ENCODE assay signal across 1 cellular context in the genomic region with DNA sequence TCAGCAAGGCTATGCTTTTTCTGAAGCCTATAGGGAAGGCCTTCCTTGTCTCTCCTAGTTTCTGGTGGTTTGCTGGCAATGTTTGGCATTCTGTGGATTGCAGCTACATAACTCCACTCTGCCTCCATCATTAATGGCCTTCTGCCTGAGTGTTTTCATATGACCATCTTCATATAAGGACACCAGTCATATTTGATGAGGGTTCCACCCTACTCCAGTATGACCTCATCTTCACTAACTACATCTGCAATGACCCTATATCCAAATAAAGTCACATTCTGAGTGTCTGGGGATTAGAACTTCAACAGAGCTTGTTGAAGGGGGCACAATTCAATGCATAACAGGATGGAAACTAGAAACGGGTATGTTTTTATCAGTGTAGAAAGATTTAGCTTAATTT.
TF ChIP-seq lines count a peak whose summit lies in the region.

No MANE protein-coding gene starts in this region.

TF ChIP-seq in HEK293, 187 proteins besides CTCF, POLR2A, EP300 and RAD21 (continued from another document):
- TF ChIP-seq, protein P1, sequence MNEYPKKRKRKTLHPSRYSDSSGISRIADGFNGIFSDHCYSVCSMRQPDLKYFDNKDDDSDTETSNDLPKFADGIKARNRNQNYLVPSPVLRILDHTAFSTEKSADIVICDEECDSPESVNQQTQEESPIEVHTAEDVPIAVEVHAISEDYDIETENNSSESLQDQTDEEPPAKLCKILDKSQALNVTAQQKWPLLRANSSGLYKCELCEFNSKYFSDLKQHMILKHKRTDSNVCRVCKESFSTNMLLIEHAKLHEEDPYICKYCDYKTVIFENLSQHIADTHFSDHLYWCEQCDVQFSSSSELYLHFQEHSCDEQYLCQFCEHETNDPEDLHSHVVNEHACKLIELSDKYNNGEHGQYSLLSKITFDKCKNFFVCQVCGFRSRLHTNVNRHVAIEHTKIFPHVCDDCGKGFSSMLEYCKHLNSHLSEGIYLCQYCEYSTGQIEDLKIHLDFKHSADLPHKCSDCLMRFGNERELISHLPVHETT (tag by site-specific recombination; IDR thresholded peaks at IDR 0.05), result peak; percentile 26; the same call in 1 of the 2 replicates
- no peak for TF ChIP-seq ZNF416 (tag by site-specific recombination; IDR thresholded peaks at IDR 0.05)
- TF ChIP-seq, protein P2, sequence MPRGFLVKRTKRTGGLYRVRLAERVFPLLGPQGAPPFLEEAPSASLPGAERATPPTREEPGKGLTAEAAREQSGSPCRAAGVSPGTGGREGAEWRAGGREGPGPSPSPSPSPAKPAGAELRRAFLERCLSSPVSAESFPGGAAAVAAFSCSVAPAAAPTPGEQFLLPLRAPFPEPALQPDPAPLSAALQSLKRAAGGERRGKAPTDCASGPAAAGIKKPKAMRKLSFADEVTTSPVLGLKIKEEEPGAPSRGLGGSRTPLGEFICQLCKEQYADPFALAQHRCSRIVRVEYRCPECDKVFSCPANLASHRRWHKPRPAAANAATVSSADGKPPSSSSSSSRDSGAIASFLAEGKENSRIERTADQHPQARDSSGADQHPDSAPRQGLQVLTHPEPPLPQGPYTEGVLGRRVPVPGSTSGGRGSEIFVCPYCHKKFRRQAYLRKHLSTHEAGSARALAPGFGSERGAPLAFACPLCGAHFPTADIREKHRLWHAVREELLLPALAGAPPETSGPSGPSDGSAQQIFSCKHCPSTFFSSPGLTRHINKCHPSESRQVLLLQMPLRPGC (tag by site-specific recombination; IDR thresholded peaks at IDR 0.05), result peak; percentile 23; the same call in 1 of the 2 replicates
- TF ChIP-seq, protein P3, sequence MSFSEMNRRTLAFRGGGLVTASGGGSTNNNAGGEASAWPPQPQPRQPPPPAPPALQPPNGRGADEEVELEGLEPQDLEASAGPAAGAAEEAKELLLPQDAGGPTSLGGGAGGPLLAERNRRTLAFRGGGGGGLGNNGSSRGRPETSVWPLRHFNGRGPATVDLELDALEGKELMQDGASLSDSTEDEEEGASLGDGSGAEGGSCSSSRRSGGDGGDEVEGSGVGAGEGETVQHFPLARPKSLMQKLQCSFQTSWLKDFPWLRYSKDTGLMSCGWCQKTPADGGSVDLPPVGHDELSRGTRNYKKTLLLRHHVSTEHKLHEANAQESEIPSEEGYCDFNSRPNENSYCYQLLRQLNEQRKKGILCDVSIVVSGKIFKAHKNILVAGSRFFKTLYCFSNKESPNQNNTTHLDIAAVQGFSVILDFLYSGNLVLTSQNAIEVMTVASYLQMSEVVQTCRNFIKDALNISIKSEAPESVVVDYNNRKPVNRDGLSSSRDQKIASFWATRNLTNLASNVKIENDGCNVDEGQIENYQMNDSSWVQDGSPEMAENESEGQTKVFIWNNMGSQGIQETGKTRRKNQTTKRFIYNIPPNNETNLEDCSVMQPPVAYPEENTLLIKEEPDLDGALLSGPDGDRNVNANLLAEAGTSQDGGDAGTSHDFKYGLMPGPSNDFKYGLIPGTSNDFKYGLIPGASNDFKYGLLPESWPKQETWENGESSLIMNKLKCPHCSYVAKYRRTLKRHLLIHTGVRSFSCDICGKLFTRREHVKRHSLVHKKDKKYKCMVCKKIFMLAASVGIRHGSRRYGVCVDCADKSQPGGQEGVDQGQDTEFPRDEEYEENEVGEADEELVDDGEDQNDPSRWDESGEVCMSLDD (tag by site-specific recombination; IDR thresholded peaks at IDR 0.05), result no peak
- no peak for TF ChIP-seq ZNF561 (tag by site-specific recombination; IDR thresholded peaks at IDR 0.05; ENCODE audit: borderline replicate concordance)
- TF ChIP-seq, protein P4, sequence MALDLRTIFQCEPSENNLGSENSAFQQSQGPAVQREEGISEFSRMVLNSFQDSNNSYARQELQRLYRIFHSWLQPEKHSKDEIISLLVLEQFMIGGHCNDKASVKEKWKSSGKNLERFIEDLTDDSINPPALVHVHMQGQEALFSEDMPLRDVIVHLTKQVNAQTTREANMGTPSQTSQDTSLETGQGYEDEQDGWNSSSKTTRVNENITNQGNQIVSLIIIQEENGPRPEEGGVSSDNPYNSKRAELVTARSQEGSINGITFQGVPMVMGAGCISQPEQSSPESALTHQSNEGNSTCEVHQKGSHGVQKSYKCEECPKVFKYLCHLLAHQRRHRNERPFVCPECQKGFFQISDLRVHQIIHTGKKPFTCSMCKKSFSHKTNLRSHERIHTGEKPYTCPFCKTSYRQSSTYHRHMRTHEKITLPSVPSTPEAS (tag by site-specific recombination; IDR thresholded peaks at IDR 0.05), result no peak
- TF ChIP-seq, protein P5, sequence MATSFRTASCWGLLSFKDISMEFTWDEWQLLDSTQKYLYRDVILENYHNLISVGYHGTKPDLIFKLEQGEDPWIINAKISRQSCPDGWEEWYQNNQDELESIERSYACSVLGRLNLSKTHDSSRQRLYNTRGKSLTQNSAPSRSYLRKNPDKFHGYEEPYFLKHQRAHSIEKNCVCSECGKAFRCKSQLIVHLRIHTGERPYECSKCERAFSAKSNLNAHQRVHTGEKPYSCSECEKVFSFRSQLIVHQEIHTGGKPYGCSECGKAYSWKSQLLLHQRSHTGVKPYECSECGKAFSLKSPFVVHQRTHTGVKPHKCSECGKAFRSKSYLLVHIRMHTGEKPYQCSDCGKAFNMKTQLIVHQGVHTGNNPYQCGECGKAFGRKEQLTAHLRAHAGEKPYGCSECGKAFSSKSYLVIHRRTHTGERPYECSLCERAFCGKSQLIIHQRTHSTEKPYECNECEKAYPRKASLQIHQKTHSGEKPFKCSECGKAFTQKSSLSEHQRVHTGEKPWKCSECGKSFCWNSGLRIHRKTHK (tag by site-specific recombination; IDR thresholded peaks at IDR 0.05), result no peak
- peak; percentile 88 for TF ChIP-seq YY2 (tag by site-specific recombination; IDR thresholded peaks at IDR 0.05)
- TF ChIP-seq ZNF175 (tag by site-specific recombination; IDR thresholded peaks at IDR 0.05), result no peak
- no peak for TF ChIP-seq ZNF48 (tag by site-specific recombination; IDR thresholded peaks at IDR 0.05)
- no peak for TF ChIP-seq ZNF223 (tag by site-specific recombination; IDR thresholded peaks at IDR 0.05)
- TF ChIP-seq ZNF658 (tag by site-specific recombination; IDR thresholded peaks at IDR 0.05), result no peak
- TF ChIP-seq SP7 (tag by site-specific recombination; IDR thresholded peaks at IDR 0.05), result 0 out of 2 replicates have a peak, but pooled peaks have one; percentile 46
